10 cellular contexts compared by ENCODE assay signal in the genomic region with DNA sequence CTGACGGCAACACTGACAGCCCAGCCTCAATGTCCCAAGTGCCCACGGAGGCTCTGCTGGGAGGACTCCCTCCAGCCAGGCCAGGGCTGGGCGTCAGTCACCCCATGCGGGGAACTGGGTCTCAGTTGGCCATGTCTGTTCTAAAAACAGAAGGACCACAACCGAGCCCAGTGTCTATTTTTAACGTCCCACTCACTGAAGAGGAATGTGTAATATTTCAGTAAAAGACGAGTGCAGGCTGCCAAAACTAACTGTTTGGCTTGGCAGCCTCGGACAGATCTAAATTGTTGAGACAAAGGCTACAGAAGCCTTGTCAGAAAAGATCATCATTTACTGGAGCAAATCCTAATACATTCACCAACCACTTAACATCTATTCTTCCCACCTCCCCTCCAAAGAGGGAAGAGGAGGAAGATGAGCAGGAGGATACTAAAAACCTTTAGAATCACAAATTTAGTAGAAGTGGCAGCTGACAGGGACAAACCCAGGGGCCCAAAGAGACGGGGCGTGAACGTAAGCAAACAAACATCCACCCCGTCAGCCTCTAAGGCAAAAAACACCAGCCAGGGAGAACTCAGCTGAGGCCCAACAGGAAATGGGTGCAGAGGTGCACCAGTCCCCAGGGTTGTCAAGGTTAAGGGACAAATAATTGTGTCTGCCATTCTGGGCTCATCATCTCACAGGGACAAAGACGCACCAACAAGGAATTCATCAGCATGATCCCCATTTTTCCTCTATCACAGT. TPM values are rescaled to one million over a fixed set of nuclear protein-coding genes. Genes with fewer than 3 reads are reported as not detected.
A peak's percentile ranks its signal among the peaks of the same experiment; 100 is the strongest.
DNase-seq lines count a peak whose midpoint lies in the region; ATAC-seq and TF ChIP-seq lines count a peak whose summit lies in the region.
"Had no signal": no experiment of that assay in that cellular context is flagged by ENCODE, and none has a peak within 500 bp of the region (broad histone marks: within the 10 kb centered on the region; RNA-seq: fewer than 3 reads in every experiment).

No MANE protein-coding gene starts in this region.

- H3K36me3 ChIP-seq in uterus = no peaks in the 10 kb centered on the region

- intact Hi-C loops in uterus (cut with DNase I; ENCODE audit: low total_unique reads) = no loop called here

- TF ChIP-seq CTCF in uterus (IDR thresholded peaks at IDR 0.05) = no peak

- no peaks in the 10 kb centered on the region for H3K27me3 ChIP-seq in uterus

- H3K9me3 ChIP-seq in uterus = no peaks in the 10 kb centered on the region

- peak overlapping the region; percentile 77 to 90 for H3K27ac ChIP-seq in uterus
- H3K27ac ChIP-seq: epithelial cell of prostate had no signal

- peak; percentile 82 for DNase-seq in NCI-H1694 (lab: John Stamatoyannopoulos, UW)
- no peak for DNase-seq in NCI-H1694 treated with DMSO at 0.1 percent for 48 hours (lab: John Stamatoyannopoulos, UW)
- peak; percentile 73 to 92 for DNase-seq in dermis microvascular lymphatic vessel endothelial cell (ENCODE audit: low read depth in 2 of 2)
- peak; percentile 59 for DNase-seq in mucosa of gallbladder (ENCODE audit: low spot score)
- DNase-seq in uterus = peak; percentile 69 to 71
- no peak for DNase-seq in activated naive CD4-positive, alpha-beta T cell treated with Interleukin-2 at 50 U/mL for 16 hours
- DNase-seq in DMS153 treated with DMSO at 0.1 percent for 48 hours (lab: John Stamatoyannopoulos, UW; ENCODE audit: unreplicated experiment) = no peak
- DNase-seq: 8988T had no signal

- no peak overlapping the region for H3K4me3 ChIP-seq in uterus

- H3K4me1 ChIP-seq in uterus = peaks cover 5 to 28% of the 10 kb centered on the region in 2 donors

- ATAC-seq in GM19455 (IDR thresholded peaks at IDR 0.05; ENCODE audit: unreplicated experiment) = no peak

- TF ChIP-seq POLR2A in uterus (IDR thresholded peaks at IDR 0.05) = no peak

RNA-seq across cellular contexts. Expression of a gene that starts 18.7 kb away (rescaled TPM):
- total RNA-seq in dermis microvascular lymphatic vessel endothelial cell = 17.1 and 17.8 TPM in 2 replicates
- total RNA-seq in mucosa of gallbladder = 152 TPM
- 10 to 100 TPM; 41.0 to 80.0 (median 60.8) TPM for total RNA-seq in uterus

Comparison
In these comparisons a context has a peak if more than half of its experiments do, and no peak if none do; other contexts are left out.
1. DNase-seq: peak in NCI-H1694 (single experiment), dermis microvascular lymphatic vessel endothelial cell (2 of 2), mucosa of gallbladder (single experiment) and uterus (2 of 2); none in NCI-H1694 treated with DMSO at 0.1 percent for 48 hours (single experiment), activated naive CD4-positive, alpha-beta T cell treated with Interleukin-2 at 50 U/mL for 16 hours (single experiment) and DMS153 treated with DMSO at 0.1 percent for 48 hours (single experiment).